24 cellular contexts compared by ENCODE assay signal in genomic region chr2:32746554-32747133, GRCh38.
DNase-seq lines count a peak whose midpoint lies in the region; ATAC-seq, FAIRE-seq and TF ChIP-seq lines count a peak whose summit lies in the region.
"Had no signal": no experiment of that assay in that cellular context is flagged by ENCODE, and none has a peak within 500 bp of the region (broad histone marks: within the 10 kb centered on the region; RNA-seq: fewer than 3 reads in every experiment).

No MANE protein-coding gene starts in this region.

- H3K9me2 ChIP-seq in SK-N-SH: 0 out of 2 replicates have a peak, but pooled peaks cover 3% of the 10 kb centered on the region

- no peak for TF ChIP-seq RAD21 in SK-N-SH (IDR thresholded peaks at IDR 0.05; ENCODE audit: low read length)

- no peaks in the 10 kb centered on the region for H4K20me1 ChIP-seq in SK-N-SH (ENCODE audit: insufficient read depth)
- no peaks in the 10 kb centered on the region for H4K20me1 ChIP-seq in astrocyte (ENCODE audit: insufficient read depth, low read length)

- no peak overlapping the region for H3K4me2 ChIP-seq in SK-N-SH
- H3K4me2 ChIP-seq in astrocyte (ENCODE audit: low read length): no peak overlapping the region
- H3K4me2 ChIP-seq: GM23338, KMS-11 had no signal

- H3K27ac ChIP-seq in SK-N-SH (ENCODE audit: low read depth in 2 of 2, low read length in 1 of 2) (no peak overlapping the region), astrocyte (ENCODE audit: low read depth, low read length) (no peak overlapping the region), A673 (ENCODE audit: low read depth, low read length, poor library complexity, severe bottlenecking) (no peak overlapping the region)
- H3K27ac ChIP-seq: 22Rv1, KMS-11, Peyer's patch had no signal

- FAIRE-seq in astrocyte (lab: Jason Lieb, UNC): no peak
- FAIRE-seq: GM12878, HTR-8/SVneo had no signal

- intact Hi-C loops in left ventricle myocardium superior (cut with micrococcal nuclease): no loop called here
- intact Hi-C loops in A673 (cut with micrococcal nuclease; ENCODE audit: unreplicated experiment): no loop called here

- H3K4me3 Mint-ChIP-seq in astrocyte (ENCODE audit: unreplicated experiment): no peak overlapping the region
- H3K4me3 Mint-ChIP-seq: B cell, CD14-positive monocyte, GM23338 had no signal

- H3K4me1 ChIP-seq in SK-N-SH (ENCODE audit: control insufficient read depth in 1 of 2, insufficient read depth in 2 of 2, low read depth in 1 of 2, low read length in 1 of 2) (peaks cover 5 to 8% of the 10 kb centered on the region in 2 experiments; a peak in 3 of 4 replicates), astrocyte (ENCODE audit: insufficient read depth, low read length) (no peaks in the 10 kb centered on the region), A673 (ENCODE audit: insufficient read depth, low read length, poor library complexity, severe bottlenecking) (no peaks in the 10 kb centered on the region)
- H3K4me1 ChIP-seq: Peyer's patch had no signal

- H3F3A ChIP-seq in SK-N-SH (replicated peaks; ENCODE audit: insufficient read depth): peaks cover 12% of the 10 kb centered on the region

- peaks cover 5% of the 10 kb centered on the region for H3K4me1 Mint-ChIP-seq in astrocyte (ENCODE audit: low read depth, unreplicated experiment)
- H3K4me1 Mint-ChIP-seq: B cell, CD14-positive monocyte, GM23338 had no signal

- peaks cover 21% of the 10 kb centered on the region for H3K36me3 Mint-ChIP-seq in astrocyte (ENCODE audit: low read depth, unreplicated experiment)

- no peak for DNase-seq in SK-N-SH
- DNase-seq in GM04504 (ENCODE audit: low read depth): peak; percentile 16
- peak; percentile 51 for DNase-seq in astrocyte (ENCODE audit: low read depth)
- DNase-seq in left ventricle myocardium superior: no peak
- no peak for DNase-seq in RKO (ENCODE audit: low spot score)
- no peak for DNase-seq in A673 (ENCODE audit: low spot score)
- DNase-seq: GF-D8, HCEC 1CT, MV-4-11, NCI-H1105 treated with DMSO at 0.1 percent for 48 hours, NCI-H2029 treated with DMSO at 0.1 percent for 48 hours, NCI-H345, NCI-H524, NCI-H82, Peyer's patch had no signal

- no peak for ATAC-seq in SK-N-SH treated with all-trans-retinoic acid at 6 μM for 48 hours
- ATAC-seq in left ventricle myocardium superior: peak; percentile 37
- no peak for ATAC-seq in HG02885 (IDR thresholded peaks at IDR 0.05; ENCODE audit: poor library complexity, unreplicated experiment)
- ATAC-seq: GM12878, GM23338 had no signal

- H3K27me3 Mint-ChIP-seq in astrocyte (ENCODE audit: low read depth, unreplicated experiment): no peaks in the 10 kb centered on the region
- H3K27me3 Mint-ChIP-seq: B cell had no signal

- no peaks in the 10 kb centered on the region for H3K27me3 ChIP-seq in SK-N-SH (ENCODE audit: insufficient read depth)
- no peaks in the 10 kb centered on the region for H3K27me3 ChIP-seq in astrocyte (ENCODE audit: insufficient read depth, low read length)
- H3K27me3 ChIP-seq in A673 (replicated peaks; ENCODE audit: insufficient read depth, low read depth, low read length, poor library complexity): no peaks in the 10 kb centered on the region
- H3K27me3 ChIP-seq: Peyer's patch had no signal

- TF ChIP-seq EP300 in SK-N-SH (IDR thresholded peaks at IDR 0.05; ENCODE audit: borderline replicate concordance in 1 of 2, low read depth in 1 of 2, low read length in 1 of 2): no peak

- no peaks in the 10 kb centered on the region for H3K9me3 Mint-ChIP-seq in astrocyte (ENCODE audit: unreplicated experiment)
- H3K9me3 Mint-ChIP-seq: GM23338 had no signal

- no peak overlapping the region for H3K9ac ChIP-seq in SK-N-SH
- H3K9ac ChIP-seq in astrocyte (ENCODE audit: low read length): no peak overlapping the region
- H3K9ac ChIP-seq: KMS-11 had no signal

- H3K79me2 ChIP-seq in SK-N-SH (ENCODE audit: insufficient read depth) (no peaks in the 10 kb centered on the region), astrocyte (ENCODE audit: insufficient read depth, low read length) (no peaks in the 10 kb centered on the region)

- TF ChIP-seq CTCF in SK-N-SH (IDR thresholded peaks at IDR 0.05): no peak
- TF ChIP-seq CTCF in astrocyte (IDR thresholded peaks at IDR 0.05; ENCODE audit: insufficient read depth, low read depth, low read length): no peak
- no peak for TF ChIP-seq CTCF in A673 (conservative IDR thresholded peaks at IDR 0.05; ENCODE audit: low read depth, low read length)

- H3K4me3 ChIP-seq in SK-N-SH (ENCODE audit: low read depth in 2 of 2, low read length in 1 of 2) (no peak overlapping the region), astrocyte (ENCODE audit: insufficient read depth, low read depth, low read length) (no peak overlapping the region), A673 (ENCODE audit: low read depth, low read length, poor library complexity, severe bottlenecking) (no peak overlapping the region)
- H3K4me3 ChIP-seq: GM12878, GM23338, Peyer's patch had no signal

- BruUV-seq in A673 (replicated peaks; lab: Mats Ljungman, UMichigan): no TSS peak

- H2AFZ ChIP-seq in SK-N-SH (ENCODE audit: low read depth) (no peak overlapping the region), astrocyte (ENCODE audit: low read depth, low read length) (no peak overlapping the region)
- H2AFZ ChIP-seq: GM23338 had no signal

- POLR2A ChIA-PET in SK-N-SH (lab: Yijun Ruan, JAX): no interaction called here
- POLR2A ChIA-PET in A673 (lab: Charles Lee; ENCODE audit: low non-redundant PET): no interaction called here

- H3K36me3 ChIP-seq in SK-N-SH (replicated peaks in 1 of 2; ENCODE audit: control insufficient read depth in 1 of 2, insufficient read depth in 2 of 2, low read length in 1 of 2): peaks cover 17 to 52% of the 10 kb centered on the region in 2 experiments
- H3K36me3 ChIP-seq in astrocyte (ENCODE audit: insufficient read depth, low read length): no peaks in the 10 kb centered on the region
- H3K36me3 ChIP-seq in A673 (ENCODE audit: insufficient read depth, low read length, poor library complexity, severe bottlenecking): peaks cover 4% of the 10 kb centered on the region

- no peak overlapping the region for H3K27ac Mint-ChIP-seq in astrocyte (ENCODE audit: unreplicated experiment)
- H3K27ac Mint-ChIP-seq: B cell, CD14-positive monocyte, GM23338 had no signal

- H3K9me3 ChIP-seq in SK-N-SH (peaks cover 9% of the 10 kb centered on the region; the same call in 1 of the 2 replicates), astrocyte (ENCODE audit: insufficient read depth, low read depth, low read length) (no peaks in the 10 kb centered on the region), A673 (ENCODE audit: low read depth, low read length, poor library complexity, severe bottlenecking) (peaks cover 5% of the 10 kb centered on the region)
- H3K9me3 ChIP-seq: Peyer's patch had no signal

- CTCF ChIA-PET in SK-N-SH (lab: Yijun Ruan, JAX): interaction anchor here (1.2 kb wide), 1 partner anchor 26 kb away, joined by 3 read pairs; no protein-coding TSS in a partner anchor
- CTCF ChIA-PET in A673 (lab: Charles Lee): no interaction called here

TF ChIP-seq in SK-N-SH treated with all-trans-retinoic acid at 6 μM for 48 hours, 23 proteins besides CTCF, POLR2A, EP300 and RAD21 (continues in another document):
- no peak for TF ChIP-seq CSRNP3 (CRISPR knock-in tag; IDR thresholded peaks at IDR 0.05)
- TF ChIP-seq, protein P1, sequence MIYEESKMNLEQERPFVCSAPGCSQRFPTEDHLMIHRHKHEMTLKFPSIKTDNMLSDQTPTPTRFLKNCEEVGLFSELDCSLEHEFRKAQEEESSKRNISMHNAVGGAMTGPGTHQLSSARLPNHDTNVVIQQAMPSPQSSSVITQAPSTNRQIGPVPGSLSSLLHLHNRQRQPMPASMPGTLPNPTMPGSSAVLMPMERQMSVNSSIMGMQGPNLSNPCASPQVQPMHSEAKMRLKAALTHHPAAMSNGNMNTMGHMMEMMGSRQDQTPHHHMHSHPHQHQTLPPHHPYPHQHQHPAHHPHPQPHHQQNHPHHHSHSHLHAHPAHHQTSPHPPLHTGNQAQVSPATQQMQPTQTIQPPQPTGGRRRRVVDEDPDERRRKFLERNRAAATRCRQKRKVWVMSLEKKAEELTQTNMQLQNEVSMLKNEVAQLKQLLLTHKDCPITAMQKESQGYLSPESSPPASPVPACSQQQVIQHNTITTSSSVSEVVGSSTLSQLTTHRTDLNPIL (CRISPR knock-in tag; IDR thresholded peaks at IDR 0.05; ENCODE audit: low read depth): no peak

TF ChIP-seq in SK-N-SH, 30 proteins besides CTCF, POLR2A, EP300 and RAD21:
- TF ChIP-seq USF1 (IDR thresholded peaks at IDR 0.05; ENCODE audit: borderline replicate concordance, low read depth): no peak
TF ChIP-seq in SK-N-SH: peak in this region for 0.

Comparison
In these comparisons a context has a peak if more than half of its experiments do, and no peak if none do; other contexts are left out.
1. DNase-seq: peak in GM04504 (single experiment) and astrocyte (single experiment); none in SK-N-SH (single experiment), left ventricle myocardium superior (single experiment), RKO (single experiment) and A673 (single experiment).